1 cellular context compared by ENCODE assay signal in genomic region chr6:30725713-30726505, GRCh38.
TF ChIP-seq lines count a peak whose summit lies in the region.

No MANE protein-coding gene starts in this region.

TF ChIP-seq in HEK293, 187 proteins besides CTCF, POLR2A, EP300 and RAD21 (continued from another document):
- TF ChIP-seq ZNF704 (tag by site-specific recombination; IDR thresholded peaks at IDR 0.05): no peak
- peak; percentile 97 for TF ChIP-seq ZNF600 (tag by site-specific recombination; IDR thresholded peaks at IDR 0.05)
- no peak for TF ChIP-seq ZNF37A (tag by site-specific recombination; IDR thresholded peaks at IDR 0.05)
- TF ChIP-seq ZNF211 (tag by site-specific recombination; IDR thresholded peaks at IDR 0.05; ENCODE audit: low read depth): no peak
- TF ChIP-seq INSM2 (tag by site-specific recombination; IDR thresholded peaks at IDR 0.05): 0 out of 2 replicates have a peak, but pooled peaks have one; percentile 20
- TF ChIP-seq ZSCAN4 (tag by site-specific recombination; IDR thresholded peaks at IDR 0.05): 0 out of 2 replicates have a peak, but pooled peaks have one; percentile 5
- no peak for TF ChIP-seq ZNF521 (tag by site-specific recombination; IDR thresholded peaks at IDR 0.05)
- no peak for TF ChIP-seq ZNF510 (tag by site-specific recombination; IDR thresholded peaks at IDR 0.05; ENCODE audit: insufficient replicate concordance)
- TF ChIP-seq ZBTB44 (tag by site-specific recombination; IDR thresholded peaks at IDR 0.05): no peak
- TF ChIP-seq ZBTB17 (tag by site-specific recombination; IDR thresholded peaks at IDR 0.05): peak; percentile 82; the same call in 1 of the 2 replicates
- no peak for TF ChIP-seq ZNF112 (tag by site-specific recombination; IDR thresholded peaks at IDR 0.05)
- no peak for TF ChIP-seq ZNF266 (tag by site-specific recombination; IDR thresholded peaks at IDR 0.05; ENCODE audit: low read depth)
- peak; percentile 58 for TF ChIP-seq ZEB2 (tag by site-specific recombination; IDR thresholded peaks at IDR 0.05)
- TF ChIP-seq SP2 (tag by site-specific recombination; IDR thresholded peaks at IDR 0.05): no peak
- peak; percentile 25; the same call in 1 of the 2 replicates for TF ChIP-seq ZSCAN30 (tag by site-specific recombination; IDR thresholded peaks at IDR 0.05)
- no peak for TF ChIP-seq ATF2 (tag by site-specific recombination; IDR thresholded peaks at IDR 0.05; ENCODE audit: low read depth)
- TF ChIP-seq ZNF791 (tag by site-specific recombination; IDR thresholded peaks at IDR 0.05): no peak
- TF ChIP-seq ZNF2 (tag by site-specific recombination; IDR thresholded peaks at IDR 0.05): peak; percentile 45; the same call in 1 of the 2 replicates
- TF ChIP-seq IKZF3 (tag by site-specific recombination; IDR thresholded peaks at IDR 0.05): peak; percentile 65; the same call in 1 of the 2 replicates
TF ChIP-seq in HEK293: peak in this region for 13.
